17 cellular contexts compared by ENCODE assay signal in genomic region chr2:40746150-40746549, GRCh38.
DNase-seq lines count a peak whose midpoint lies in the region; ATAC-seq, FAIRE-seq and TF ChIP-seq lines count a peak whose summit lies in the region.
"Had no signal": no experiment of that assay in that cellular context is flagged by ENCODE, and none has a peak within 500 bp of the region (broad histone marks: within the 10 kb centered on the region; RNA-seq: fewer than 3 reads in every experiment).

No MANE protein-coding gene starts in this region.

- no peak overlapping the region for H3K4me3 ChIP-seq in GM12878
- H3K4me3 ChIP-seq: upper lobe of right lung had no signal

- no peak for TF ChIP-seq CTCF in GM12878 (IDR thresholded peaks at IDR 0.05 in 2 of 3, conservative IDR thresholded peaks at IDR 0.05 in 1 of 3; ENCODE audit: control insufficient read depth in 2 of 3, extremely low read depth in 1 of 3, insufficient read depth in 1 of 3, low read depth in 3 of 3, low read length in 3 of 3)
- no peak for TF ChIP-seq CTCF in mesothelial cell of epicardium (IDR thresholded peaks at IDR 0.05; ENCODE audit: unreplicated experiment)

- no peak overlapping the region for H3K9ac ChIP-seq in GM12878 (ENCODE audit: control insufficient read depth, insufficient read depth, low read length)

- WGBS in GM12878 (ENCODE audit: insufficient coverage, insufficient replicate concordance, low lambda C conversion rate, missing lambda C conversion rate): 1% methylated on average over 6 of the region's 6 CpGs

- H3K27me3 Mint-ChIP-seq in mesothelial cell of epicardium (ENCODE audit: low read depth): no peaks in the 10 kb centered on the region
- H3K27me3 Mint-ChIP-seq: stimulated activated memory B cell treated with anti-CD40 and anti-IgM and Interleukin-4, amounts not matched to agents 10 μg/mL and 1 μg/mL and 100 μg/mL, for 72 hours had no signal

- H3K36me3 Mint-ChIP-seq in mesothelial cell of epicardium: no peaks in the 10 kb centered on the region
- H3K36me3 Mint-ChIP-seq: stimulated activated memory B cell treated with anti-CD40 and anti-IgM and Interleukin-4, amounts not matched to agents 10 μg/mL and 1 μg/mL and 100 μg/mL, for 72 hours had no signal

- H3K4me3 Mint-ChIP-seq in mesothelial cell of epicardium: no peak overlapping the region
- H3K4me3 Mint-ChIP-seq: stimulated activated memory B cell treated with anti-CD40 and anti-IgM and Interleukin-4, amounts not matched to agents 10 μg/mL and 1 μg/mL and 100 μg/mL, for 72 hours had no signal

- no peak for TF ChIP-seq EP300 in GM12878 (IDR thresholded peaks at IDR 0.05; ENCODE audit: borderline replicate concordance in 1 of 2, control insufficient read depth in 1 of 2, low read depth in 2 of 2, low read length in 2 of 2)

- POLR2A ChIA-PET in GM12878 (lab: Charles Lee): no interaction called here

- peaks cover 3% of the 10 kb centered on the region for H3K4me1 Mint-ChIP-seq in mesothelial cell of epicardium
- H3K4me1 Mint-ChIP-seq: stimulated activated memory B cell treated with anti-CD40 and anti-IgM and Interleukin-4, amounts not matched to agents 10 μg/mL and 1 μg/mL and 100 μg/mL, for 72 hours had no signal

- no peak for TF ChIP-seq RAD21 in GM12878 (IDR thresholded peaks at IDR 0.05; ENCODE audit: insufficient read depth, low read depth, low read length)

- H3K79me2 ChIP-seq in GM12878 (ENCODE audit: control insufficient read depth, insufficient read depth, low read length): no peaks in the 10 kb centered on the region

- CTCF ChIA-PET in GM12878 (lab: Yijun Ruan, JAX): no interaction called here

- H3K9me3 Mint-ChIP-seq in mesothelial cell of epicardium: no peaks in the 10 kb centered on the region
- H3K9me3 Mint-ChIP-seq: stimulated activated memory B cell treated with anti-CD40 and anti-IgM and Interleukin-4, amounts not matched to agents 10 μg/mL and 1 μg/mL and 100 μg/mL, for 72 hours had no signal

- H4K20me1 ChIP-seq in GM12878 (ENCODE audit: control insufficient read depth, insufficient read depth): no peaks in the 10 kb centered on the region

- DNase-seq in ACHN (peak; percentile 8), NCI-H2029 (lab: John Stamatoyannopoulos, UW) (peak; percentile 50), GM12878 (ENCODE audit: low read depth, low spot score) (no peak), mesothelial cell of epicardium (ENCODE audit: low spot score in 2 of 2, unreplicated experiment in 2 of 2) (no peak)
- DNase-seq in activated CD8-positive, alpha-beta memory T cell treated with anti-CD3 and anti-CD28 coated beads, Interleukin-2, amount 50 U/mL, for 48 hours: no peak
- DNase-seq: activated CD8-positive, alpha-beta memory T cell treated with anti-CD3 and anti-CD28 coated beads for 24 hours; activated effector memory CD4-positive, alpha-beta T cell treated with Interleukin-2 at 50 U/mL for 16 hours; midbrain; NCI-H1092; NCI-H345; occipital lobe; upper lobe of right lung had no signal

- in situ Hi-C loops in ACHN (cut with HindIII; ENCODE audit: low pct_ligation_motif_present, low pct_unique_long_range_greater_than_20kb, low sequenced_read_pairs) (no loop called here), GM12878 (cut with MboI) (no loop called here)

- H3K27ac Mint-ChIP-seq in mesothelial cell of epicardium: no peak overlapping the region
- H3K27ac Mint-ChIP-seq: stimulated activated memory B cell treated with anti-CD40 and anti-IgM and Interleukin-4, amounts not matched to agents 10 μg/mL and 1 μg/mL and 100 μg/mL, for 72 hours had no signal

- no peaks in the 10 kb centered on the region for H3K4me1 ChIP-seq in GM12878 (ENCODE audit: control insufficient read depth, insufficient read depth, low read length)
- H3K4me1 ChIP-seq: upper lobe of right lung had no signal

- intact Hi-C loops in GM12878 (cut with micrococcal nuclease; ENCODE audit: unreplicated experiment): no loop called here

- FAIRE-seq in GM12878 (lab: Jason Lieb, UNC): no peak
- FAIRE-seq: keratinocyte had no signal

- TF ChIP-seq POLR2A in GM12878 (IDR thresholded peaks at IDR 0.05; ENCODE audit: low read depth, low read length): no peak

- H3K36me3 ChIP-seq in GM12878 (ENCODE audit: control insufficient read depth in 2 of 2, insufficient read depth in 2 of 2, low read length in 1 of 2): no peaks in the 10 kb centered on the region
- H3K36me3 ChIP-seq: upper lobe of right lung had no signal

- no peaks in the 10 kb centered on the region for H3K27me3 ChIP-seq in GM12878 (replicated peaks in 1 of 2; ENCODE audit: control insufficient read depth in 2 of 2, insufficient read depth in 2 of 2, low read length in 1 of 2)
- H3K27me3 ChIP-seq: upper lobe of right lung had no signal

- ATAC-seq in GM21360 (IDR thresholded peaks at IDR 0.05; ENCODE audit: unreplicated experiment) (peak; percentile 83), GM12878 (peak; percentile 67), GM19455 (IDR thresholded peaks at IDR 0.05; ENCODE audit: unreplicated experiment) (no peak), HG02759 (IDR thresholded peaks at IDR 0.05; ENCODE audit: unreplicated experiment) (no peak)
- ATAC-seq: stimulated activated memory B cell treated with anti-CD40 and anti-IgM and Interleukin-4, amounts not matched to agents 10 μg/mL and 1 μg/mL and 100 μg/mL, for 72 hours; upper lobe of right lung had no signal

- H3K4me2 ChIP-seq in GM12878 (ENCODE audit: control insufficient read depth, insufficient read depth): no peak overlapping the region

- H3K27ac ChIP-seq in GM12878 (ENCODE audit: control insufficient read depth, insufficient read depth): no peak overlapping the region
- H3K27ac ChIP-seq: upper lobe of right lung had no signal

- SMC1A ChIA-PET in GM12878 (lab: Charles Lee; ENCODE audit: uncharacterized antibody, unreplicated experiment): no interaction called here

- H3K9me3 ChIP-seq in GM12878 (replicated peaks; ENCODE audit: control insufficient read depth, insufficient read depth, low read length): no peaks in the 10 kb centered on the region
- H3K9me3 ChIP-seq: upper lobe of right lung had no signal

- no TSS peak for BruUV-seq in GM12878 (replicated peaks; lab: Mats Ljungman, UMichigan)

- H2AFZ ChIP-seq in GM12878 (ENCODE audit: control insufficient read depth, low read depth, low read length): no peak overlapping the region

- RAD21 ChIA-PET in GM12878 (lab: Charles Lee; ENCODE audit: unreplicated experiment): interaction anchor here (0.7 kb wide), 1 partner anchor 173 kb away, joined by 3 read pairs; no protein-coding TSS in a partner anchor

TF ChIP-seq in GM12878, 131 proteins besides CTCF, POLR2A, EP300 and RAD21:
- TF ChIP-seq, protein P1, sequence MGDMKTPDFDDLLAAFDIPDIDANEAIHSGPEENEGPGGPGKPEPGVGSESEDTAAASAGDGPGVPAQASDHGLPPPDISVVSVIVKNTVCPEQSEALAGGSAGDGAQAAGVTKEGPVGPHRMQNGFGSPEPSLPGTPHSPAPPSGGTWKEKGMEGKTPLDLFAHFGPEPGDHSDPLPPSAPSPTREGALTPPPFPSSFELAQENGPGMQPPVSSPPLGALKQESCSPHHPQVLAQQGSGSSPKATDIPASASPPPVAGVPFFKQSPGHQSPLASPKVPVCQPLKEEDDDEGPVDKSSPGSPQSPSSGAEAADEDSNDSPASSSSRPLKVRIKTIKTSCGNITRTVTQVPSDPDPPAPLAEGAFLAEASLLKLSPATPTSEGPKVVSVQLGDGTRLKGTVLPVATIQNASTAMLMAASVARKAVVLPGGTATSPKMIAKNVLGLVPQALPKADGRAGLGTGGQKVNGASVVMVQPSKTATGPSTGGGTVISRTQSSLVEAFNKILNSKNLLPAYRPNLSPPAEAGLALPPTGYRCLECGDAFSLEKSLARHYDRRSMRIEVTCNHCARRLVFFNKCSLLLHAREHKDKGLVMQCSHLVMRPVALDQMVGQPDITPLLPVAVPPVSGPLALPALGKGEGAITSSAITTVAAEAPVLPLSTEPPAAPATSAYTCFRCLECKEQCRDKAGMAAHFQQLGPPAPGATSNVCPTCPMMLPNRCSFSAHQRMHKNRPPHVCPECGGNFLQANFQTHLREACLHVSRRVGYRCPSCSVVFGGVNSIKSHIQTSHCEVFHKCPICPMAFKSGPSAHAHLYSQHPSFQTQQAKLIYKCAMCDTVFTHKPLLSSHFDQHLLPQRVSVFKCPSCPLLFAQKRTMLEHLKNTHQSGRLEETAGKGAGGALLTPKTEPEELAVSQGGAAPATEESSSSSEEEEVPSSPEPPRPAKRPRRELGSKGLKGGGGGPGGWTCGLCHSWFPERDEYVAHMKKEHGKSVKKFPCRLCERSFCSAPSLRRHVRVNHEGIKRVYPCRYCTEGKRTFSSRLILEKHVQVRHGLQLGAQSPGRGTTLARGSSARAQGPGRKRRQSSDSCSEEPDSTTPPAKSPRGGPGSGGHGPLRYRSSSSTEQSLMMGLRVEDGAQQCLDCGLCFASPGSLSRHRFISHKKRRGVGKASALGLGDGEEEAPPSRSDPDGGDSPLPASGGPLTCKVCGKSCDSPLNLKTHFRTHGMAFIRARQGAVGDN (IDR thresholded peaks at IDR 0.05): no peak
- TF ChIP-seq PAX5 (IDR thresholded peaks at IDR 0.05; ENCODE audit: borderline replicate concordance, low read depth, low read length) (no peak), BACH1 (IDR thresholded peaks at IDR 0.05; ENCODE audit: borderline replicate concordance) (no peak), GATAD2B (conservative IDR thresholded peaks at IDR 0.05; ENCODE audit: low read depth) (no peak), SMAD1 (IDR thresholded peaks at IDR 0.05; ENCODE audit: low read depth, partially characterized antibody) (no peak), BMI1 (IDR thresholded peaks at IDR 0.05; ENCODE audit: borderline replicate concordance) (no peak)
- TF ChIP-seq, protein P2, sequence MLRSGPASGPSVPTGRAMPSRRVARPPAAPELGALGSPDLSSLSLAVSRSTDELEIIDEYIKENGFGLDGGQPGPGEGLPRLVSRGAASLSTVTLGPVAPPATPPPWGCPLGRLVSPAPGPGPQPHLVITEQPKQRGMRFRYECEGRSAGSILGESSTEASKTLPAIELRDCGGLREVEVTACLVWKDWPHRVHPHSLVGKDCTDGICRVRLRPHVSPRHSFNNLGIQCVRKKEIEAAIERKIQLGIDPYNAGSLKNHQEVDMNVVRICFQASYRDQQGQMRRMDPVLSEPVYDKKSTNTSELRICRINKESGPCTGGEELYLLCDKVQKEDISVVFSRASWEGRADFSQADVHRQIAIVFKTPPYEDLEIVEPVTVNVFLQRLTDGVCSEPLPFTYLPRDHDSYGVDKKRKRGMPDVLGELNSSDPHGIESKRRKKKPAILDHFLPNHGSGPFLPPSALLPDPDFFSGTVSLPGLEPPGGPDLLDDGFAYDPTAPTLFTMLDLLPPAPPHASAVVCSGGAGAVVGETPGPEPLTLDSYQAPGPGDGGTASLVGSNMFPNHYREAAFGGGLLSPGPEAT (IDR thresholded peaks at IDR 0.05; ENCODE audit: low read depth): no peak
TF ChIP-seq in GM12878: peak in this region for 0.

Comparison
In these comparisons a context has a peak if more than half of its experiments do, and no peak if none do; other contexts are left out.
1. DNase-seq: peak in ACHN (single experiment) and NCI-H2029 (single experiment); none in GM12878 (single experiment), mesothelial cell of epicardium (0 of 2) and activated CD8-positive, alpha-beta memory T cell treated with anti-CD3 and anti-CD28 coated beads, Interleukin-2, amount 50 U/mL, for 48 hours (single experiment).
2. ATAC-seq: peak in GM21360 (single experiment) and GM12878 (single experiment); none in GM19455 (single experiment) and HG02759 (single experiment).